Comparison of ENCODE assay signal across 19 cellular contexts in the genomic region with DNA sequence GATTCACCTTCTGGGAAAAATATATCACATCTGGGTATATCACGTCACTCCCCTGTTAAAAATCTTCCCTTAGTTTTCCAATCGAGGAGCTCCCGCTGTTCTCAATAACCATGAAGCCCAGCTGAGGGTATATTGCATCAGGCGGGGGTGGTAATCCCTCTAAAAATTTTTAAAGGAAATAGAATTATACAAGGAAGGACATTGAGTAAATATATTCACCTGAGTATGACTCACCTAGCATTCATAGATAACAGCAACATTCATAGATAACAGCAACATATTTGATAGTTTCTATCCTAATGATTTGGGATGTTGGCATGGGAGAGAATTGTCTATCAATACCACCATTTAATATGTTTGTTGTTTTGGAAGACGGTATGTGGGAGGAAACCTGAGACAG.
DNase-seq lines count a peak whose midpoint lies in the region; ATAC-seq, FAIRE-seq and TF ChIP-seq lines count a peak whose summit lies in the region.
"Had no signal": no experiment of that assay in that cellular context is flagged by ENCODE, and none has a peak within 500 bp of the region (broad histone marks: within the 10 kb centered on the region; RNA-seq: fewer than 3 reads in every experiment).

No MANE protein-coding gene starts in this region.

- no CpG with 5 or more reads among the region's 5 CpGs for WGBS in mesendoderm (ENCODE audit: extremely low coverage, insufficient coverage, low lambda C conversion rate)

- no peak overlapping the region for H3K18ac ChIP-seq in mesendoderm (ENCODE audit: low read length)

- H3K56ac ChIP-seq in mesendoderm (ENCODE audit: low read length) = no peak overlapping the region

- FAIRE-seq in bronchial epithelial cell (lab: Jason Lieb, UNC) = no peak
- FAIRE-seq: A204.1, G401.6, GM12892 had no signal

- no peaks in the 10 kb centered on the region for H3K4me1 ChIP-seq in mesendoderm (ENCODE audit: control insufficient read depth, low read depth, low read length)
- H3K4me1 ChIP-seq: BLaER1 had no signal

- no peak overlapping the region for H3K23ac ChIP-seq in mesendoderm (ENCODE audit: low read length)

- no peak overlapping the region for H4K8ac ChIP-seq in mesendoderm (ENCODE audit: low read depth, low read length)

- no peak overlapping the region for H3K27ac ChIP-seq in mesendoderm (ENCODE audit: low read depth, low read length)
- H3K27ac ChIP-seq: 22Rv1, BLaER1, C4-2B had no signal

- no peaks in the 10 kb centered on the region for H3K79me2 ChIP-seq in mesendoderm (ENCODE audit: control insufficient read depth, insufficient read depth, low read length)

- H3K4ac ChIP-seq in mesendoderm (ENCODE audit: low read depth, low read length) = no peak overlapping the region

- H3K9ac ChIP-seq in mesendoderm (ENCODE audit: low read length) = no peak overlapping the region
- H3K9ac ChIP-seq: BLaER1 had no signal

- ATAC-seq in HG03342 (IDR thresholded peaks at IDR 0.05; ENCODE audit: unreplicated experiment) = no peak
- ATAC-seq: CD8-positive, alpha-beta T cell; GM23338; HCT116 had no signal

- H3K4me3 ChIP-seq in bronchial epithelial cell (ENCODE audit: low read depth, low read length) (no peak overlapping the region), mesendoderm (ENCODE audit: low read length) (no peak overlapping the region)
- H3K4me3 ChIP-seq: BLaER1, GM23338 had no signal

- no peak overlapping the region for H2BK5ac ChIP-seq in mesendoderm (ENCODE audit: low read length)

- no peaks in the 10 kb centered on the region for H3K27me3 ChIP-seq in bronchial epithelial cell (ENCODE audit: control insufficient read depth, insufficient read depth, low read length)
- H3K27me3 ChIP-seq in mesendoderm (ENCODE audit: insufficient read depth, low read length, poor library complexity) = no peaks in the 10 kb centered on the region
- H3K27me3 ChIP-seq: BLaER1 had no signal

- no peak overlapping the region for H4K5ac ChIP-seq in mesendoderm (ENCODE audit: low read length)

- no peak for TF ChIP-seq CTCF in bronchial epithelial cell (IDR thresholded peaks at IDR 0.05; ENCODE audit: insufficient read depth, low read length, severe bottlenecking)

- H3K4me2 ChIP-seq in mesendoderm (ENCODE audit: low read length) = no peak overlapping the region
- H3K4me2 ChIP-seq: BLaER1, GM23338 had no signal

- no peak overlapping the region for H2AK5ac ChIP-seq in mesendoderm (ENCODE audit: low read length)

- no peak overlapping the region for H2BK15ac ChIP-seq in mesendoderm (replicated peaks; ENCODE audit: low read depth)

- no peaks in the 10 kb centered on the region for H3K79me1 ChIP-seq in mesendoderm (ENCODE audit: low read length)

- peak; percentile 18 for DNase-seq in DMS153 (lab: John Stamatoyannopoulos, UW)
- DNase-seq in DMS153 treated with DMSO at 0.1 percent for 48 hours (lab: John Stamatoyannopoulos, UW; ENCODE audit: unreplicated experiment) = no peak
- peak; percentile 32 for DNase-seq in NCI-H146 (lab: John Stamatoyannopoulos, UW)
- peak; percentile 26 for DNase-seq in bronchial epithelial cell (ENCODE audit: low read depth)
- DNase-seq in mesendoderm = no peak
- DNase-seq in kidney tubule cell (ENCODE audit: low spot score) = no peak
- DNase-seq: CD4-positive, CD25-positive, alpha-beta regulatory T cell; CD8-positive, alpha-beta T cell; DND-41; H9 had no signal

- H3K36me3 ChIP-seq in bronchial epithelial cell (ENCODE audit: control insufficient read depth, insufficient read depth, low read length) (no peaks in the 10 kb centered on the region), mesendoderm (ENCODE audit: control insufficient read depth, insufficient read depth, low read length) (no peaks in the 10 kb centered on the region)
- H3K36me3 ChIP-seq: BLaER1 had no signal

- no peak overlapping the region for H2BK120ac ChIP-seq in mesendoderm (ENCODE audit: low read depth, low read length)

Comparison
In these comparisons a context has a peak if more than half of its experiments do, and no peak if none do; other contexts are left out.
1. DNase-seq: peak in DMS153 (single experiment), NCI-H146 (single experiment) and bronchial epithelial cell (single experiment); none in DMS153 treated with DMSO at 0.1 percent for 48 hours (single experiment), mesendoderm (single experiment) and kidney tubule cell (single experiment).